31 cellular contexts compared by ENCODE assay signal in genomic region chr22:28948404-28948803, GRCh38.
DNase-seq lines count a peak whose midpoint lies in the region; ATAC-seq, FAIRE-seq and TF ChIP-seq lines count a peak whose summit lies in the region.
"Had no signal": no experiment of that assay in that cellular context is flagged by ENCODE, and none has a peak within 500 bp of the region (broad histone marks: within the 10 kb centered on the region; RNA-seq: fewer than 3 reads in every experiment).

No MANE protein-coding gene starts in this region.

- ATAC-seq in A549 (no peak), right lobe of liver (peak; percentile 75 to 86 (median 82)), GM19463 (IDR thresholded peaks at IDR 0.05; ENCODE audit: unreplicated experiment) (no peak), GM19467 (IDR thresholded peaks at IDR 0.05; ENCODE audit: unreplicated experiment) (no peak), GM18870 (IDR thresholded peaks at IDR 0.05; ENCODE audit: unreplicated experiment) (no peak)
- ATAC-seq: GM12878, PC-3, Right ventricle myocardium inferior, SK-N-SH treated with all-trans-retinoic acid at 6 μM for 48 hours had no signal

- TF ChIP-seq RAD21 in A549 (conservative IDR thresholded peaks at IDR 0.05 in 1 of 2, IDR thresholded peaks at IDR 0.05 in 1 of 2) = no peak

- peak overlapping the region; percentile 82 to 84 for H3K27ac ChIP-seq in A549
- H3K27ac ChIP-seq in right lobe of liver = peak overlapping the region in 2 of 3 donors; percentile 21 to 61
- H3K27ac ChIP-seq: BLaER1, GM23248, SJCRH30 had no signal

- 57% methylated on average over 1 of the region's 1 CpG for WGBS in A549 (ENCODE audit: missing lambda C conversion rate)
- WGBS in right lobe of liver (ENCODE audit: insufficient coverage, low coverage, low lambda C conversion rate, missing lambda C conversion rate) = 38% methylated on average over 1 of the region's 1 CpG

- H3K4me1 ChIP-seq in A549 (peaks cover 62% of the 10 kb centered on the region), right lobe of liver (peaks cover 0 to 37% (median 8%) of the 10 kb centered on the region in 4 donors)

- TF ChIP-seq POLR2A in A549 (IDR thresholded peaks at IDR 0.05; ENCODE audit: low read length) = no peak
- TF ChIP-seq POLR2A in right lobe of liver (IDR thresholded peaks at IDR 0.05) = no peak

- no peak for DNase-seq in A549 (ENCODE audit: low read depth in 1 of 2, low spot score in 1 of 2)
- DNase-seq in MV-4-11 (lab: John Stamatoyannopoulos, UW) = peak; percentile 21
- DNase-seq in kidney glomerular epithelial cell (lab: John Stamatoyannopoulos, UW) = peak; percentile 19
- no peak for DNase-seq in right lobe of liver
- DNase-seq in mucosa of gallbladder (ENCODE audit: low spot score) = no peak
- DNase-seq: CD4-positive, alpha-beta T cell; DMS53; GDM1; GM23248; H9; KBM-7; MG63; NCI-H1092 treated with DMSO at 0.1 percent for 48 hours; NCI-H1436; NCI-H187; NCI-H2081 treated with DMSO at 0.1 percent for 48 hours; NCI-H2171; NCI-H226; NCI-H510A; NCI-H69; PC-3; SJCRH30 had no signal

- H3K4me3 ChIP-seq in A549 = no peak overlapping the region
- no peak overlapping the region for H3K4me3 ChIP-seq in right lobe of liver
- H3K4me3 ChIP-seq: BLaER1, GM12878, GM23248, MG63, SJCRH30 had no signal

- no peak for TF ChIP-seq CTCF in A549 (IDR thresholded peaks at IDR 0.05)
- no peak for TF ChIP-seq CTCF in right lobe of liver (IDR thresholded peaks at IDR 0.05)

- POLR2A ChIA-PET in A549 (lab: Yijun Ruan, JAX) = no interaction called here

- intact Hi-C loops in right lobe of liver (cut with DNase I) = no loop called here

- no peaks in the 10 kb centered on the region for H3K36me3 ChIP-seq in right lobe of liver
- H3K36me3 ChIP-seq: MG63, SJCRH30 had no signal

- peak overlapping the region; percentile 61 for H3K4me2 ChIP-seq in A549
- H3K4me2 ChIP-seq: BLaER1 had no signal

- no peaks in the 10 kb centered on the region for H3K27me3 ChIP-seq in right lobe of liver
- H3K27me3 ChIP-seq: MG63, SJCRH30 had no signal

- CTCF ChIA-PET in A549 (lab: Yijun Ruan, JAX) = no interaction called here

- H3K9me3 ChIP-seq in A549 (peaks cover 20% of the 10 kb centered on the region), right lobe of liver (no peaks in the 10 kb centered on the region)
- H3K9me3 ChIP-seq: MG63, SJCRH30 had no signal

- no peak for FAIRE-seq in A549 (lab: Jason Lieb, UNC)
- FAIRE-seq: GM12878, GM19239, HTR-8/SVneo had no signal

- TF ChIP-seq EP300 in A549 (IDR thresholded peaks at IDR 0.05) = no peak

TF ChIP-seq in A549, 52 proteins besides CTCF, POLR2A, EP300 and RAD21:
- TF ChIP-seq CHD4 (IDR thresholded peaks at IDR 0.05; ENCODE audit: borderline replicate concordance) (no peak), EHMT2 (IDR thresholded peaks at IDR 0.05; ENCODE audit: low read depth) (no peak), CHD2 (IDR thresholded peaks at IDR 0.05; ENCODE audit: low read length, partially characterized antibody) (no peak), CEBPB (IDR thresholded peaks at IDR 0.05) (peak; percentile 47 to 49; a peak in 1 of 4 replicates), NFE2L2 (conservative IDR thresholded peaks at IDR 0.05; ENCODE audit: low read length) (no peak), KDM5A (IDR thresholded peaks at IDR 0.05) (no peak), FOSL2 (IDR thresholded peaks at IDR 0.05) (no peak), FOSL2 (CRISPR knock-in tag; IDR thresholded peaks at IDR 0.05) (no peak), PHF8 (IDR thresholded peaks at IDR 0.05; ENCODE audit: borderline replicate concordance, low read depth) (no peak)

Comparison
In these comparisons a context has a peak if more than half of its experiments do, and no peak if none do; other contexts are left out.
1. ATAC-seq: peak in right lobe of liver (4 of 4); none in A549 (0 of 2), GM19463 (single experiment), GM19467 (single experiment) and GM18870 (single experiment).
2. DNase-seq: peak in MV-4-11 (single experiment) and kidney glomerular epithelial cell (single experiment); none in A549 (0 of 2), right lobe of liver (0 of 3) and mucosa of gallbladder (single experiment).